11 cellular contexts compared by ENCODE assay signal in genomic region chr10:88994034-88994433, GRCh38. TPM values are rescaled to one million over a fixed set of nuclear protein-coding genes. Genes with fewer than 3 reads are reported as not detected.
DNase-seq lines count a peak whose midpoint lies in the region; ATAC-seq and TF ChIP-seq lines count a peak whose summit lies in the region.
"Had no signal": no experiment of that assay in that cellular context is flagged by ENCODE, and none has a peak within 500 bp of the region (broad histone marks: within the 10 kb centered on the region; RNA-seq: fewer than 3 reads in every experiment).

No MANE protein-coding gene starts in this region.

- H3K4me2 ChIP-seq in mesendoderm (ENCODE audit: low read length): no peak overlapping the region

- TF ChIP-seq CTCF in CD4-positive, alpha-beta T cell (IDR thresholded peaks at IDR 0.05): no peak
- no peak for TF ChIP-seq CTCF in GM20000 (IDR thresholded peaks at IDR 0.05; ENCODE audit: extremely low read depth, missing control alignments)

- H3K18ac ChIP-seq in mesendoderm (ENCODE audit: low read length): no peak overlapping the region

- no peaks in the 10 kb centered on the region for H3K36me3 ChIP-seq in adipocyte (ENCODE audit: control insufficient read depth, insufficient read depth, low read length, severe bottlenecking)
- no peaks in the 10 kb centered on the region for H3K36me3 ChIP-seq in mesendoderm (ENCODE audit: control insufficient read depth, insufficient read depth, low read length)

- peak overlapping the region; percentile 99 for H3K9ac ChIP-seq in adipocyte (ENCODE audit: low read length)
- H3K9ac ChIP-seq in mesendoderm (ENCODE audit: low read length): no peak overlapping the region

- H3K79me1 ChIP-seq in mesendoderm (ENCODE audit: low read length): no peaks in the 10 kb centered on the region

- no peak for DNase-seq in CD4-positive, alpha-beta T cell
- DNase-seq in GM20000 (ENCODE audit: low spot score) (peak; percentile 39), adipocyte (ENCODE audit: low read depth) (peak; percentile 46), SIG-M5 treated with dmso at 0.1 percent for 504 hours (lab: John Stamatoyannopoulos, UW; ENCODE audit: unreplicated experiment) (no peak), mesendoderm (no peak)
- no peak for DNase-seq in natural killer cell treated with Interleukin-12 subunit alpha and Interleukin-12 subunit beta and Interleukin-15 and Interleukin-18, amount 100 ng/mL, for 72 hours (ENCODE audit: low spot score)
- DNase-seq: GF-D8; SHP77 treated with DMSO at 0.1 percent for 48 hours; stimulated activated CD4-positive, alpha-beta T cell treated with anti-CD3 and anti-CD28 coated beads, Interleukin-1b, Interleukin-23, amount 100 ng/mL, for 48 hours had no signal

- no peaks in the 10 kb centered on the region for H3K27me3 ChIP-seq in CD4-positive, alpha-beta T cell (ENCODE audit: control insufficient read depth, insufficient read depth, low read length)
- H3K27me3 ChIP-seq in adipocyte (replicated peaks; ENCODE audit: control insufficient read depth, insufficient read depth, low read length) (no peaks in the 10 kb centered on the region), mesendoderm (ENCODE audit: insufficient read depth, low read length, poor library complexity) (no peaks in the 10 kb centered on the region)

- H3K4me3 Mint-ChIP-seq in CD4-positive, alpha-beta T cell: peak overlapping the region; percentile 32
- peak overlapping the region; percentile 99 for H3K4me3 Mint-ChIP-seq in natural killer cell treated with Interleukin-12 subunit alpha and Interleukin-12 subunit beta and Interleukin-15 and Interleukin-18, amount 100 ng/mL, for 72 hours

- no peak overlapping the region for H3K56ac ChIP-seq in mesendoderm (ENCODE audit: low read length)

- no peak overlapping the region for H3K23ac ChIP-seq in mesendoderm (ENCODE audit: low read length)

- no peak overlapping the region for H3K4ac ChIP-seq in mesendoderm (ENCODE audit: low read depth, low read length)

- no peak for ATAC-seq in CD4-positive, alpha-beta T cell (ENCODE audit: poor library complexity)
- ATAC-seq in natural killer cell treated with Interleukin-12 subunit alpha and Interleukin-12 subunit beta and Interleukin-15 and Interleukin-18, amount 100 ng/mL, for 72 hours: no peak
- no peak for ATAC-seq in HG02610 (IDR thresholded peaks at IDR 0.05; ENCODE audit: unreplicated experiment)
- ATAC-seq in GM18505 (IDR thresholded peaks at IDR 0.05; ENCODE audit: unreplicated experiment): no peak

- H3K9me3 ChIP-seq in CD4-positive, alpha-beta T cell (ENCODE audit: control insufficient read depth, low read length): no peaks in the 10 kb centered on the region
- H3K9me3 ChIP-seq in adipocyte (ENCODE audit: control insufficient read depth, low read length): no peaks in the 10 kb centered on the region

- H2BK120ac ChIP-seq in mesendoderm (ENCODE audit: low read depth, low read length): no peak overlapping the region

- intact Hi-C loops in CD4-positive, alpha-beta T cell (cut with DNase I, micrococcal nuclease): loop anchor here in 1 of 2 experiments (10.0 kb wide), 1 partner anchor 421 kb away; the partner anchor contains the start of gene IFIT5

- no peaks in the 10 kb centered on the region for H3K79me2 ChIP-seq in mesendoderm (ENCODE audit: control insufficient read depth, insufficient read depth, low read length)

- POLR2A ChIA-PET in CD4-positive, alpha-beta T cell (lab: Charles Lee): interaction anchor here (1.8 kb wide), 1 partner anchor 114 kb away, joined by 3 read pairs; the partner anchor contains the start of gene STAMBPL1

- H2AK5ac ChIP-seq in mesendoderm (ENCODE audit: low read length): no peak overlapping the region

- H3K27ac ChIP-seq in CD4-positive, alpha-beta T cell (ENCODE audit: low read depth, low read length): no peak overlapping the region
- no peak overlapping the region for H3K27ac ChIP-seq in mesendoderm (ENCODE audit: low read depth, low read length)

- H2BK15ac ChIP-seq in mesendoderm (replicated peaks; ENCODE audit: low read depth): no peak overlapping the region

- H3K27me3 Mint-ChIP-seq in CD4-positive, alpha-beta T cell: no peaks in the 10 kb centered on the region
- no peaks in the 10 kb centered on the region for H3K27me3 Mint-ChIP-seq in natural killer cell treated with Interleukin-12 subunit alpha and Interleukin-12 subunit beta and Interleukin-15 and Interleukin-18, amount 100 ng/mL, for 72 hours

- H3K4me3 ChIP-seq in adipocyte (ENCODE audit: low read length): peak overlapping the region; percentile 98
- H3K4me3 ChIP-seq in mesendoderm (ENCODE audit: low read length): no peak overlapping the region

- H3K4me1 Mint-ChIP-seq in CD4-positive, alpha-beta T cell (ENCODE audit: low read depth): peaks cover 77% of the 10 kb centered on the region
- H3K4me1 Mint-ChIP-seq in natural killer cell treated with Interleukin-12 subunit alpha and Interleukin-12 subunit beta and Interleukin-15 and Interleukin-18, amount 100 ng/mL, for 72 hours (ENCODE audit: low read depth in 2 of 2): peaks cover 51 to 67% of the 10 kb centered on the region in 2 donors

- WGBS in mesendoderm (ENCODE audit: extremely low coverage, insufficient coverage, low lambda C conversion rate): no CpG with 5 or more reads among the region's 1 CpG

- TF ChIP-seq POLR2A in GM18505 (IDR thresholded peaks at IDR 0.05; ENCODE audit: borderline replicate concordance, extremely low read depth, insufficient read depth, insufficient read length): no peak

- H3K4me1 ChIP-seq in adipocyte (ENCODE audit: control insufficient read depth, insufficient read depth, low read length): peaks cover 49% of the 10 kb centered on the region
- H3K4me1 ChIP-seq in mesendoderm (ENCODE audit: control insufficient read depth, low read depth, low read length): no peaks in the 10 kb centered on the region

- H4K5ac ChIP-seq in mesendoderm (ENCODE audit: low read length): no peak overlapping the region

- no peak overlapping the region for H2BK5ac ChIP-seq in mesendoderm (ENCODE audit: low read length)

- no peak overlapping the region for H4K8ac ChIP-seq in mesendoderm (ENCODE audit: low read depth, low read length)

- CTCF ChIA-PET in CD4-positive, alpha-beta T cell (lab: Charles Lee): interaction anchor here (1.3 to 4.2 kb wide), 2 partner anchors 12 to 59 kb away, joined by 3 to 14 read pairs; no protein-coding TSS in a partner anchor

- H3K9me3 Mint-ChIP-seq in CD4-positive, alpha-beta T cell: no peaks in the 10 kb centered on the region
- H3K9me3 Mint-ChIP-seq in natural killer cell treated with Interleukin-12 subunit alpha and Interleukin-12 subunit beta and Interleukin-15 and Interleukin-18, amount 100 ng/mL, for 72 hours: no peaks in the 10 kb centered on the region

- peaks cover 13% of the 10 kb centered on the region for H3K36me3 Mint-ChIP-seq in CD4-positive, alpha-beta T cell (ENCODE audit: low read depth)
- H3K36me3 Mint-ChIP-seq in natural killer cell treated with Interleukin-12 subunit alpha and Interleukin-12 subunit beta and Interleukin-15 and Interleukin-18, amount 100 ng/mL, for 72 hours: peaks cover 16% of the 10 kb centered on the region

- peak overlapping the region; percentile 63 for H3K27ac Mint-ChIP-seq in CD4-positive, alpha-beta T cell
- peak overlapping the region; percentile 100 for H3K27ac Mint-ChIP-seq in natural killer cell treated with Interleukin-12 subunit alpha and Interleukin-12 subunit beta and Interleukin-15 and Interleukin-18, amount 100 ng/mL, for 72 hours

RNA-seq across cellular contexts. Expression of gene FAS, which starts 3.4 kb away (rescaled TPM):
- total RNA-seq in CD4-positive, alpha-beta T cell: 10 to 100 TPM; 23.8 to 28.2 TPM
- 10 to 100 TPM; 48.3 to 73.0 TPM for total RNA-seq in natural killer cell treated with Interleukin-12 subunit alpha and Interleukin-12 subunit beta and Interleukin-15 and Interleukin-18, amount 100 ng/mL, for 72 hours
- polyA plus RNA-seq in mesendoderm (2013, experiment 1 of 2): 0.66 TPM
- polyA plus RNA-seq in mesendoderm (2013, experiment 2 of 2): 0.88 TPM

RNA-seq across cellular contexts. Expression of gene ACTA2, which starts 41.5 kb away (rescaled TPM):
- 1 to 10 TPM; 1.8 to 2.1 TPM for total RNA-seq in CD4-positive, alpha-beta T cell
- 10 to 100 TPM in 1 of 2 donors, 1 to 10 TPM in 1; 8.4 to 19.7 TPM for total RNA-seq in natural killer cell treated with Interleukin-12 subunit alpha and Interleukin-12 subunit beta and Interleukin-15 and Interleukin-18, amount 100 ng/mL, for 72 hours
- 1.5 TPM for polyA plus RNA-seq in mesendoderm (2013, experiment 1 of 2)
- 1.6 TPM for polyA plus RNA-seq in mesendoderm (2013, experiment 2 of 2)

Comparison
In these comparisons a context has a peak if more than half of its experiments do, and no peak if none do; other contexts are left out.
1. DNase-seq: peak in GM20000 (single experiment) and adipocyte (single experiment); none in CD4-positive, alpha-beta T cell (0 of 10), natural killer cell treated with Interleukin-12 subunit alpha and Interleukin-12 subunit beta and Interleukin-15 and Interleukin-18, amount 100 ng/mL, for 72 hours (single experiment), SIG-M5 treated with dmso at 0.1 percent for 504 hours (single experiment) and mesendoderm (single experiment).